9 cellular contexts compared by ENCODE assay signal in the genomic region with DNA sequence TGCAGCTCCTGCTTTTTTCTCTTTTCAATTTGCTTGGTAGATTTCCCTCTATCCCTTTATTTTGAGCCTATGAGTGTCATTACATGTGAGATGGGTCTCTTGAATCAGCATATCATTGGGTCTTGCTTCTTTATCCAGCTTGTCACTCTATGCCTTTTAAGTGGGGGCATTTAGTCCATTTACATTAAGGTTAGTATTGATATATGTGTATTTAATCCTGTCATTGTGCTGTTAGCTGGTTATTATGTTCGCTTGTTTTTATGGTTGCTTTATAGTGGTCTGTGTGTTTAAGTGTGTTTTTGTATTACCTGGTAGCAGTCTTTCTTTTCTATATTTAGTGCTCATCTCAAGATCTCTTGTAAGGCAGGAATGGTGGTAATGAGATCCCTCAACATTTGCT. TPM values are rescaled to one million over a fixed set of nuclear protein-coding genes. Genes with fewer than 3 reads are reported as not detected.
"Had no signal": no experiment of that assay in that cellular context is flagged by ENCODE, and none has a peak within 500 bp of the region (broad histone marks: within the 10 kb centered on the region; RNA-seq: fewer than 3 reads in every experiment).

No MANE protein-coding gene starts in this region.

- H2AFZ ChIP-seq: GM23338 had no signal

- H3K27ac ChIP-seq: HL-60 had no signal

- H3K27ac Mint-ChIP-seq: GM23338, H9, HFFc6, IgD-negative memory B cell had no signal

- DNase-seq: H9, HCEC 1CT, HFFc6 had no signal

- H3K4me2 ChIP-seq: GM23338 had no signal

- H3K4me3 Mint-ChIP-seq: GM23338, H9, HFFc6, IgD-negative memory B cell had no signal

- ATAC-seq: GM23338, HepG2 had no signal

- H3K4me3 ChIP-seq: GM23338 had no signal

- H3K4me1 Mint-ChIP-seq: GM23338, H9, IgD-negative memory B cell had no signal

RNA-seq across cellular contexts. Expression of a gene that starts 17.0 kb away (rescaled TPM):
- total RNA-seq: GM23338, H1, H9, HepG2, HFFc6, HT1080 had no signal
- polyA plus RNA-seq: GM23338, H1, HepG2 had no signal

RNA-seq across cellular contexts. Expression of a gene that starts 35.5 kb away (rescaled TPM):
- total RNA-seq: GM23338, H9, HepG2, HFFc6, HT1080 had no signal
- polyA plus RNA-seq: GM23338, HepG2 had no signal
